In the genomic region with DNA sequence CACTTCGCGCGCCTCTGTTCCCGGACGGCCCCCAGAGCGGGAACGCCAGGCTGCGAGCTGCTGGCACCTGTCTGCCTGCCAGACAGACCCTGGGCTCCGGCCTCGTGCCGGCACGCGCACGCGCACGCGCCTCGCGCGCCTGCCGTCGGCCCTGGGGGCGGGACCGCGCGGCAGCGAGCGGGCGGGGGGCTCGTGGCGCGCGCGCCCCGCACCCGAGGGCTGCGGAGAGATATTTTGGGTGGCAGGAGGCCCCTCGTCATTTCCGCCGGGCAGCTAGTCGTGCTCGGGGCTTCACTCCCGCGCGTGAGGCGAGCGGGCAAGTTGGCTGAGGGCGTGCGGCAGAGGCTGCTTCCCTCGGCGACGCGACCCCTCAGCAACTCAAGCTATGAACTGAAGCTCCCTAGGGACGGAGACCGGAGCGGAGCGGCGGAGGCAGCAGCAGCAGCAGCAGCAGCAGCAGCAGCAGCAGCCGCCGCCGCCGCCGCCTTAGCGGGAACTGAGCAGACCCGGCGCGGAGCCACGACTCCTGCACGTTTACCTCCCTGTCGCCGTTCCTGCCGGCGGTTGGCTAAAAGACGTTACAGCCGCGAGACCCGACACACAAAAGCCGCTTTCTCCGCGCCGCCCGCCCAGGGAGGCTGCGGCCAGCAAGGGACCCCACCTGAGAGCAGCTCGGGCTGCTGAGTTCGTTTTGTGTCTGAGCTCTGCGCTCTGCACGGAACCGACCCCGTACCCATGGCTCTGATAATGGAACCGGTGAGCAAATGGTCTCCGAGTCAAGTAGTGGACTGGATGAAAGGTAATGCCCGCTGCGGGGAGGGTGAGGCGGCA, we compare ENCODE assay signal across 8 cellular contexts. TPM values are rescaled to one million over a fixed set of nuclear protein-coding genes. Genes with fewer than 3 reads are reported as not detected.
DNase-seq lines count a peak whose midpoint lies in the region; ATAC-seq and TF ChIP-seq lines count a peak whose summit lies in the region.

A gene (plus strand): TSS at position 256 of the 831 bp plus-strand sequence. CDS start 480 bp downstream, at position 736.

- no peaks in the 10 kb centered on the region for H3K36me3 ChIP-seq in stomach

- DNase-seq in NCI-H510A (lab: John Stamatoyannopoulos, UW): peak; percentile 57
- DNase-seq in activated CD8-positive, alpha-beta memory T cell treated with anti-CD3 and anti-CD28 coated beads, Interleukin-2, amount 10 ng/mL, durations not matched to agents 7 days and 5 days: peak; percentile 66
- DNase-seq in epithelial cell of proximal tubule (ENCODE audit: low read depth): no peak
- DNase-seq in nephron progenitor cell: peak; percentile 91
- peak; percentile 65 for DNase-seq in stomach

- TF ChIP-seq POLR2A in stomach (IDR thresholded peaks at IDR 0.05): no peak

- TF ChIP-seq EP300 in stomach (IDR thresholded peaks at IDR 0.05): no peak

- H3K27me3 ChIP-seq in stomach: peaks cover 0 to 29% (median 25%) of the 10 kb centered on the region in 3 donors

- CTCF ChIA-PET in activated CD8-positive, alpha-beta memory T cell treated with anti-CD3 and anti-CD28 coated beads, Interleukin-2, amount 10 ng/mL, durations not matched to agents 7 days and 5 days (lab: Charles Lee): no interaction called here

- H3K4me1 Mint-ChIP-seq in activated CD8-positive, alpha-beta memory T cell treated with anti-CD3 and anti-CD28 coated beads, Interleukin-2, amount 10 ng/mL, durations not matched to agents 7 days and 5 days: peaks cover 12% of the 10 kb centered on the region
- peaks cover 24% of the 10 kb centered on the region for H3K4me1 Mint-ChIP-seq in nephron progenitor cell

- no peaks in the 10 kb centered on the region for H3K36me3 Mint-ChIP-seq in activated CD8-positive, alpha-beta memory T cell treated with anti-CD3 and anti-CD28 coated beads, Interleukin-2, amount 10 ng/mL, durations not matched to agents 7 days and 5 days
- H3K36me3 Mint-ChIP-seq in nephron progenitor cell (ENCODE audit: low read depth): no peaks in the 10 kb centered on the region

- peaks cover 11% of the 10 kb centered on the region for H3K27me3 Mint-ChIP-seq in activated CD8-positive, alpha-beta memory T cell treated with anti-CD3 and anti-CD28 coated beads, Interleukin-2, amount 10 ng/mL, durations not matched to agents 7 days and 5 days
- peaks cover 28% of the 10 kb centered on the region for H3K27me3 Mint-ChIP-seq in nephron progenitor cell (ENCODE audit: low read depth, poor library complexity)

- no peaks in the 10 kb centered on the region for H3K9me3 ChIP-seq in stomach

- H3K27ac ChIP-seq in 22Rv1 (peak within 1 kb of the TSS; percentile 63), stomach (peak within 1 kb of the TSS in 4 of 5 donors; percentile 20 to 75 (median 58))

- TF ChIP-seq CTCF in 22Rv1 (IDR thresholded peaks at IDR 0.05) (no peak), epithelial cell of proximal tubule (conservative IDR thresholded peaks at IDR 0.05; ENCODE audit: low read depth, low read length) (no peak), nephron progenitor cell (IDR thresholded peaks at IDR 0.05) (no peak), stomach (IDR thresholded peaks at IDR 0.05) (no peak)

- H3K4me1 ChIP-seq in stomach: peaks cover 0 to 18% (median 12%) of the 10 kb centered on the region in 4 donors

- 1 to 35% (median 20%) methylated on average over 28 to 75 of the region's 94 CpGs; no CpG with 5 or more reads in 1 of the 5 donors for WGBS in stomach, 5 donors

- H3K9me3 Mint-ChIP-seq in activated CD8-positive, alpha-beta memory T cell treated with anti-CD3 and anti-CD28 coated beads, Interleukin-2, amount 10 ng/mL, durations not matched to agents 7 days and 5 days (ENCODE audit: low read depth): no peaks in the 10 kb centered on the region
- H3K9me3 Mint-ChIP-seq in nephron progenitor cell: no peaks in the 10 kb centered on the region

- H3K4me3 Mint-ChIP-seq in activated CD8-positive, alpha-beta memory T cell treated with anti-CD3 and anti-CD28 coated beads, Interleukin-2, amount 10 ng/mL, durations not matched to agents 7 days and 5 days: peak within 1 kb of the TSS; percentile 83
- peak within 1 kb of the TSS; percentile 98 for H3K4me3 Mint-ChIP-seq in nephron progenitor cell

- H3K27ac Mint-ChIP-seq in activated CD8-positive, alpha-beta memory T cell treated with anti-CD3 and anti-CD28 coated beads, Interleukin-2, amount 10 ng/mL, durations not matched to agents 7 days and 5 days: peak within 1 kb of the TSS; percentile 68
- H3K27ac Mint-ChIP-seq in nephron progenitor cell: no peak within 1 kb of the TSS

- H3K4me3 ChIP-seq in epithelial cell of proximal tubule (ENCODE audit: low read depth, low read length): peak within 1 kb of the TSS; percentile 44
- H3K4me3 ChIP-seq in stomach: peak within 1 kb of the TSS; percentile 53 to 63 (median 56)

- intact Hi-C loops in stomach (cut with DNase I; ENCODE audit: low total_unique reads): no loop called here

- ATAC-seq in GM18867 (IDR thresholded peaks at IDR 0.05; ENCODE audit: unreplicated experiment) (peak; percentile 76), HG03135 (IDR thresholded peaks at IDR 0.05; ENCODE audit: unreplicated experiment) (peak; percentile 79)
- peak; percentile 79 for ATAC-seq in activated CD8-positive, alpha-beta memory T cell treated with anti-CD3 and anti-CD28 coated beads, Interleukin-2, amount 10 ng/mL, durations not matched to agents 7 days and 5 days

RNA-seq across cellular contexts. Expression of the gene that starts here (rescaled TPM):
- total RNA-seq in activated CD8-positive, alpha-beta memory T cell treated with anti-CD3 and anti-CD28 coated beads, Interleukin-2, amount 10 ng/mL, durations not matched to agents 7 days and 5 days: 1 to 10 TPM; 6.3 to 6.7 TPM
- total RNA-seq in epithelial cell of proximal tubule (1.4 and 3.4 TPM in 2 replicates), stomach (10 to 100 TPM in 2 of 5 donors, 1 to 10 TPM in 2, under 1 TPM in 1; 0.58 to 33.8 (median 9.4) TPM)
- polyA plus RNA-seq in stomach: 1 to 10 TPM in 2 of 3 donors, under 1 TPM in 1; 0.65 to 1.7 (median 1.1) TPM
